17 cellular contexts compared by ENCODE assay signal in the genomic region with DNA sequence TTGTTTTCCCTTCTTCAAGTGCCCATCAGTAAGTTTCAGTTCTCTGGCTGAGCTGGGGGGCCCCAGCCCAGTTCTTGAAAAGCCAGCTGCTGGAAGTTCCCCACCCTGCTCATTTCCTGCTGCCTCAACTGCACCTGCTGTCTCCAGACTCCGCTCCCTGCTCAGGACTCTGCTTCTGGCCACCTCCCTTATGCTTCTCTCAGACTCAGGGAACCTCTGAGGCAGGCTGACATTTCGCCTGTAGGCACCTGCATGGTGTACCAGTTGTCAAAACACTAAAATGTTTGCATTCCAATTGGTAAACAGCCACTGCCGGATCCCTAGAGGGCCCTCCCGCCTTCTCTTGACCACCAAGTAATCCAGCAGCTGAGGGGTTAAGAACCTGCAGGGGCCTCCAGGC.
A peak's percentile ranks its signal among the peaks of the same experiment; 100 is the strongest.
DNase-seq lines count a peak whose midpoint lies in the region; ATAC-seq and TF ChIP-seq lines count a peak whose summit lies in the region.
"Had no signal": no experiment of that assay in that cellular context is flagged by ENCODE, and none has a peak within 500 bp of the region (broad histone marks: within the 10 kb centered on the region; RNA-seq: fewer than 3 reads in every experiment).

No MANE protein-coding gene starts in this region.

- H3K4me3 Mint-ChIP-seq in WTC11, result no peak overlapping the region
- no peak overlapping the region for H3K4me3 Mint-ChIP-seq in mesothelial cell of epicardium
- H3K4me3 Mint-ChIP-seq: CD4-positive, alpha-beta memory T cell; HFFc6 had no signal

- in situ Hi-C loops in KBM-7 (cut with MboI; ENCODE audit: low pct_unique_long_range_greater_than_20kb, low sequenced_read_pairs), result no loop called here

- DNase-seq in D341Med (ENCODE audit: low spot score) (peak; percentile 8), NCI-H146 (lab: John Stamatoyannopoulos, UW) (peak; percentile 48), WTC11 (ENCODE audit: low spot score) (no peak), mesothelial cell of epicardium (ENCODE audit: low spot score in 2 of 2, unreplicated experiment in 2 of 2) (no peak), KBM-7 (no peak)
- no peak for DNase-seq in NK-92 treated with Interleukin-12 subunit alpha and Interleukin-12 subunit beta, amount 100 ng/mL, for 24 hours (lab: John Stamatoyannopoulos, UW)
- no peak for DNase-seq in activated T-cell treated with anti-CD3 and anti-CD28 coated beads, Interleukin-2, amount 50 U/mL, for 48 hours
- DNase-seq: BE2C; CD4-positive, alpha-beta memory T cell; HFFc6; IMR-90; Kasumi-1; MM.1S; NCI-H2029 treated with DMSO at 0.1 percent for 48 hours; NCI-H774; SIG-M5 had no signal

- TF ChIP-seq CTCF in WTC11 (IDR thresholded peaks at IDR 0.05) (no peak), mesothelial cell of epicardium (IDR thresholded peaks at IDR 0.05; ENCODE audit: unreplicated experiment) (no peak)

- H3K9me3 Mint-ChIP-seq in WTC11 (peaks cover 6% of the 10 kb centered on the region), mesothelial cell of epicardium (peaks cover 24% of the 10 kb centered on the region)
- H3K9me3 Mint-ChIP-seq: HFFc6 had no signal

- POLR2A ChIA-PET in WTC11 (lab: Charles Lee), result interaction anchor here (0.6 kb wide), 1 partner anchor 352 kb away, joined by 6 read pairs; no protein-coding TSS in a partner anchor

- H3K36me3 Mint-ChIP-seq in WTC11 (no peaks in the 10 kb centered on the region), mesothelial cell of epicardium (peaks cover 2% of the 10 kb centered on the region)

- CTCF ChIA-PET in WTC11 (lab: Charles Lee), result interaction anchor here (1.1 to 1.3 kb wide), 2 partner anchors 80 to 81 kb away, joined by 3 read pairs; no protein-coding TSS in a partner anchor

- ATAC-seq in WTC11 (peak; percentile 82), HG03039 (IDR thresholded peaks at IDR 0.05; ENCODE audit: unreplicated experiment) (no peak)

- H3K27ac Mint-ChIP-seq in WTC11, result peak overlapping the region; percentile 81
- peak overlapping the region; percentile 11 for H3K27ac Mint-ChIP-seq in mesothelial cell of epicardium
- H3K27ac Mint-ChIP-seq: HFFc6 had no signal

- peaks cover 39% of the 10 kb centered on the region for H3K4me1 Mint-ChIP-seq in WTC11
- H3K4me1 Mint-ChIP-seq in mesothelial cell of epicardium, result peaks cover 36% of the 10 kb centered on the region
- H3K4me1 Mint-ChIP-seq: CD4-positive, alpha-beta memory T cell had no signal

- H3K27me3 Mint-ChIP-seq in WTC11 (ENCODE audit: low read depth), result no peaks in the 10 kb centered on the region
- H3K27me3 Mint-ChIP-seq in mesothelial cell of epicardium (ENCODE audit: low read depth), result peaks cover 20% of the 10 kb centered on the region

TF ChIP-seq in WTC11, 78 proteins besides CTCF, POLR2A, EP300 and RAD21:
- TF ChIP-seq FOXK1 (CRISPR knock-in tag; IDR thresholded peaks at IDR 0.05), result no peak
- no peak for TF ChIP-seq ETV6 (CRISPR knock-in tag; IDR thresholded peaks at IDR 0.05)
- no peak for TF ChIP-seq GABPB1 (CRISPR knock-in tag; IDR thresholded peaks at IDR 0.05)
- no peak for TF ChIP-seq GTF2I (CRISPR knock-in tag; conservative IDR thresholded peaks at IDR 0.05)
- 0 out of 2 replicates have a peak, but pooled peaks have one; percentile 15 for TF ChIP-seq SP1 (CRISPR knock-in tag; conservative IDR thresholded peaks at IDR 0.05)
- TF ChIP-seq, protein P1, sequence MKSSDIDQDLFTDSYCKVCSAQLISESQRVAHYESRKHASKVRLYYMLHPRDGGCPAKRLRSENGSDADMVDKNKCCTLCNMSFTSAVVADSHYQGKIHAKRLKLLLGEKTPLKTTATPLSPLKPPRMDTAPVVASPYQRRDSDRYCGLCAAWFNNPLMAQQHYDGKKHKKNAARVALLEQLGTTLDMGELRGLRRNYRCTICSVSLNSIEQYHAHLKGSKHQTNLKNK (CRISPR knock-in tag; IDR thresholded peaks at IDR 0.05), result no peak
- TF ChIP-seq EMX1 (CRISPR knock-in tag; IDR thresholded peaks at IDR 0.05), result no peak
- TF ChIP-seq, protein P2, sequence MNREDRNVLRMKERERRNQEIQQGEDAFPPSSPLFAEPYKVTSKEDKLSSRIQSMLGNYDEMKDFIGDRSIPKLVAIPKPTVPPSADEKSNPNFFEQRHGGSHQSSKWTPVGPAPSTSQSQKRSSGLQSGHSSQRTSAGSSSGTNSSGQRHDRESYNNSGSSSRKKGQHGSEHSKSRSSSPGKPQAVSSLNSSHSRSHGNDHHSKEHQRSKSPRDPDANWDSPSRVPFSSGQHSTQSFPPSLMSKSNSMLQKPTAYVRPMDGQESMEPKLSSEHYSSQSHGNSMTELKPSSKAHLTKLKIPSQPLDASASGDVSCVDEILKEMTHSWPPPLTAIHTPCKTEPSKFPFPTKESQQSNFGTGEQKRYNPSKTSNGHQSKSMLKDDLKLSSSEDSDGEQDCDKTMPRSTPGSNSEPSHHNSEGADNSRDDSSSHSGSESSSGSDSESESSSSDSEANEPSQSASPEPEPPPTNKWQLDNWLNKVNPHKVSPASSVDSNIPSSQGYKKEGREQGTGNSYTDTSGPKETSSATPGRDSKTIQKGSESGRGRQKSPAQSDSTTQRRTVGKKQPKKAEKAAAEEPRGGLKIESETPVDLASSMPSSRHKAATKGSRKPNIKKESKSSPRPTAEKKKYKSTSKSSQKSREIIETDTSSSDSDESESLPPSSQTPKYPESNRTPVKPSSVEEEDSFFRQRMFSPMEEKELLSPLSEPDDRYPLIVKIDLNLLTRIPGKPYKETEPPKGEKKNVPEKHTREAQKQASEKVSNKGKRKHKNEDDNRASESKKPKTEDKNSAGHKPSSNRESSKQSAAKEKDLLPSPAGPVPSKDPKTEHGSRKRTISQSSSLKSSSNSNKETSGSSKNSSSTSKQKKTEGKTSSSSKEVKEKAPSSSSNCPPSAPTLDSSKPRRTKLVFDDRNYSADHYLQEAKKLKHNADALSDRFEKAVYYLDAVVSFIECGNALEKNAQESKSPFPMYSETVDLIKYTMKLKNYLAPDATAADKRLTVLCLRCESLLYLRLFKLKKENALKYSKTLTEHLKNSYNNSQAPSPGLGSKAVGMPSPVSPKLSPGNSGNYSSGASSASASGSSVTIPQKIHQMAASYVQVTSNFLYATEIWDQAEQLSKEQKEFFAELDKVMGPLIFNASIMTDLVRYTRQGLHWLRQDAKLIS (CRISPR knock-in tag; IDR thresholded peaks at IDR 0.05; ENCODE audit: borderline replicate concordance), result no peak

Comparison
In these comparisons a context has a peak if more than half of its experiments do, and no peak if none do; other contexts are left out.
1. DNase-seq: peak in D341Med (single experiment) and NCI-H146 (single experiment); none in WTC11 (single experiment), mesothelial cell of epicardium (0 of 2), KBM-7 (single experiment), NK-92 treated with Interleukin-12 subunit alpha and Interleukin-12 subunit beta, amount 100 ng/mL, for 24 hours (single experiment) and activated T-cell treated with anti-CD3 and anti-CD28 coated beads, Interleukin-2, amount 50 U/mL, for 48 hours (0 of 2).